Comparison of ENCODE assay signal across 1 cellular context in the genomic region with DNA sequence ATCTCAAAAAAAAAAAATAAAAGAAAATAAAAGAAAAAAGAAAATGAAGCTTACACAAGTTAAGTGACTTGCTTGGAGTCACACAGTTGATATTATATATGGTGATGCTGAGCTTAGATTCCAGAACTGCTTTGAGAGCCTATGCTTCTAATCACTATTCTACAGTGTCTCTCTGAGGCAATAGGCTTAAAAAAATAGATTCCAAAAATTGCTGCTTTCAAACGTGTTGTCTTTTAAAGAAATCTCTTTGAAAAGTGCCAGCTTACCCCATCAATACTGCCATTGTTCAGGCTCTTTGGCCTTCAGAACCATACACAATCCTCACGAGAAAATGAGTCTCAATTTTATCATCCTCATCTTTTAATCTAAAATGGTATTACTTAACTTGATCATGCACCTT.
TF ChIP-seq lines count a peak whose summit lies in the region.

No MANE protein-coding gene starts in this region.

TF ChIP-seq in HepG2, 621 proteins besides CTCF, POLR2A, EP300 and RAD21 (continued from another document):
- TF ChIP-seq, protein P1, sequence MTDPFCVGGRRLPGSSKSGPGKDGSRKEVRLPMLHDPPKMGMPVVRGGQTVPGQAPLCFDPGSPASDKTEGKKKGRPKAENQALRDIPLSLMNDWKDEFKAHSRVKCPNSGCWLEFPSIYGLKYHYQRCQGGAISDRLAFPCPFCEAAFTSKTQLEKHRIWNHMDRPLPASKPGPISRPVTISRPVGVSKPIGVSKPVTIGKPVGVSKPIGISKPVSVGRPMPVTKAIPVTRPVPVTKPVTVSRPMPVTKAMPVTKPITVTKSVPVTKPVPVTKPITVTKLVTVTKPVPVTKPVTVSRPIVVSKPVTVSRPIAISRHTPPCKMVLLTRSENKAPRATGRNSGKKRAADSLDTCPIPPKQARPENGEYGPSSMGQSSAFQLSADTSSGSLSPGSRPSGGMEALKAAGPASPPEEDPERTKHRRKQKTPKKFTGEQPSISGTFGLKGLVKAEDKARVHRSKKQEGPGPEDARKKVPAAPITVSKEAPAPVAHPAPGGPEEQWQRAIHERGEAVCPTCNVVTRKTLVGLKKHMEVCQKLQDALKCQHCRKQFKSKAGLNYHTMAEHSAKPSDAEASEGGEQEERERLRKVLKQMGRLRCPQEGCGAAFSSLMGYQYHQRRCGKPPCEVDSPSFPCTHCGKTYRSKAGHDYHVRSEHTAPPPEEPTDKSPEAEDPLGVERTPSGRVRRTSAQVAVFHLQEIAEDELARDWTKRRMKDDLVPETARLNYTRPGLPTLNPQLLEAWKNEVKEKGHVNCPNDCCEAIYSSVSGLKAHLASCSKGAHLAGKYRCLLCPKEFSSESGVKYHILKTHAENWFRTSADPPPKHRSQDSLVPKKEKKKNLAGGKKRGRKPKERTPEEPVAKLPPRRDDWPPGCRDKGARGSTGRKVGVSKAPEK (CRISPR knock-in tag; IDR thresholded peaks at IDR 0.05; ENCODE audit: borderline replicate concordance) = no peak
- TF ChIP-seq, protein P2, sequence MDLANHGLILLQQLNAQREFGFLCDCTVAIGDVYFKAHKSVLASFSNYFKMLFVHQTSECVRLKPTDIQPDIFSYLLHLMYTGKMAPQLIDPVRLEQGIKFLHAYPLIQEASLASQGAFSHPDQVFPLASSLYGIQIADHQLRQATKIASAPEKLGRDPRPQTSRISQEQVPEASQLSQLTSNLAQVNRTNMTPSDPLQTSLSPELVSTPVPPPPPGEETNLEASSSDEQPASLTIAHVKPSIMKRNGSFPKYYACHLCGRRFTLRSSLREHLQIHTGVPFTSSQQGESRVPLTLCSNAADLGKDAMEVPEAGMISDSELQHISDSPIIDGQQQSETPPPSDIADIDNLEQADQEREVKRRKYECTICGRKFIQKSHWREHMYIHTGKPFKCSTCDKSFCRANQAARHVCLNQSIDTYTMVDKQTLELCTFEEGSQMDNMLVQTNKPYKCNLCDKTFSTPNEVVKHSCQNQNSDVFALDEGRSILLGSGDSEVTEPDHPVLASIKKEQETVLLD (CRISPR knock-in tag; IDR thresholded peaks at IDR 0.05; ENCODE audit: low read depth) = no peak
- TF ChIP-seq HNRNPL (IDR thresholded peaks at IDR 0.05; ENCODE audit: low read depth, low read length) (no peak), KMT2B (CRISPR knock-in tag; IDR thresholded peaks at IDR 0.05) (no peak), ZSCAN29 (CRISPR knock-in tag; conservative IDR thresholded peaks at IDR 0.05) (no peak), SYNCRIP (IDR thresholded peaks at IDR 0.05; ENCODE audit: insufficient read depth, low read depth, low read length) (no peak), ZNF83 (CRISPR knock-in tag; IDR thresholded peaks at IDR 0.05; ENCODE audit: borderline replicate concordance) (no peak), CREM (IDR thresholded peaks at IDR 0.05) (no peak), CREM (CRISPR knock-in tag; IDR thresholded peaks at IDR 0.05) (no peak)
- TF ChIP-seq, protein P3, sequence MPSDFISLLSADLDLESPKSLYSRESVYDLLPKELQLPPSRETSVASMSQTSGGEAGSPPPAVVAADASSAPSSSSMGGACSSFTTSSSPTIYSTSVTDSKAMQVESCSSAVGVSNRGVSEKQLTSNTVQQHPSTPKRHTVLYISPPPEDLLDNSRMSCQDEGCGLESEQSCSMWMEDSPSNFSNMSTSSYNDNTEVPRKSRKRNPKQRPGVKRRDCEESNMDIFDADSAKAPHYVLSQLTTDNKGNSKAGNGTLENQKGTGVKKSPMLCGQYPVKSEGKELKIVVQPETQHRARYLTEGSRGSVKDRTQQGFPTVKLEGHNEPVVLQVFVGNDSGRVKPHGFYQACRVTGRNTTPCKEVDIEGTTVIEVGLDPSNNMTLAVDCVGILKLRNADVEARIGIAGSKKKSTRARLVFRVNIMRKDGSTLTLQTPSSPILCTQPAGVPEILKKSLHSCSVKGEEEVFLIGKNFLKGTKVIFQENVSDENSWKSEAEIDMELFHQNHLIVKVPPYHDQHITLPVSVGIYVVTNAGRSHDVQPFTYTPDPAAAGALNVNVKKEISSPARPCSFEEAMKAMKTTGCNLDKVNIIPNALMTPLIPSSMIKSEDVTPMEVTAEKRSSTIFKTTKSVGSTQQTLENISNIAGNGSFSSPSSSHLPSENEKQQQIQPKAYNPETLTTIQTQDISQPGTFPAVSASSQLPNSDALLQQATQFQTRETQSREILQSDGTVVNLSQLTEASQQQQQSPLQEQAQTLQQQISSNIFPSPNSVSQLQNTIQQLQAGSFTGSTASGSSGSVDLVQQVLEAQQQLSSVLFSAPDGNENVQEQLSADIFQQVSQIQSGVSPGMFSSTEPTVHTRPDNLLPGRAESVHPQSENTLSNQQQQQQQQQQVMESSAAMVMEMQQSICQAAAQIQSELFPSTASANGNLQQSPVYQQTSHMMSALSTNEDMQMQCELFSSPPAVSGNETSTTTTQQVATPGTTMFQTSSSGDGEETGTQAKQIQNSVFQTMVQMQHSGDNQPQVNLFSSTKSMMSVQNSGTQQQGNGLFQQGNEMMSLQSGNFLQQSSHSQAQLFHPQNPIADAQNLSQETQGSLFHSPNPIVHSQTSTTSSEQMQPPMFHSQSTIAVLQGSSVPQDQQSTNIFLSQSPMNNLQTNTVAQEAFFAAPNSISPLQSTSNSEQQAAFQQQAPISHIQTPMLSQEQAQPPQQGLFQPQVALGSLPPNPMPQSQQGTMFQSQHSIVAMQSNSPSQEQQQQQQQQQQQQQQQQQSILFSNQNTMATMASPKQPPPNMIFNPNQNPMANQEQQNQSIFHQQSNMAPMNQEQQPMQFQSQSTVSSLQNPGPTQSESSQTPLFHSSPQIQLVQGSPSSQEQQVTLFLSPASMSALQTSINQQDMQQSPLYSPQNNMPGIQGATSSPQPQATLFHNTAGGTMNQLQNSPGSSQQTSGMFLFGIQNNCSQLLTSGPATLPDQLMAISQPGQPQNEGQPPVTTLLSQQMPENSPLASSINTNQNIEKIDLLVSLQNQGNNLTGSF (CRISPR knock-in tag; IDR thresholded peaks at IDR 0.05) = no peak
- TF ChIP-seq, protein P4, sequence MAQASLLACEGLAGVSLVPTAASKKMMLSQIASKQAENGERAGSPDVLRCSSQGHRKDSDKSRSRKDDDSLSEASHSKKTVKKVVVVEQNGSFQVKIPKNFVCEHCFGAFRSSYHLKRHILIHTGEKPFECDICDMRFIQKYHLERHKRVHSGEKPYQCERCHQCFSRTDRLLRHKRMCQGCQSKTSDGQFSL (CRISPR knock-in tag; IDR thresholded peaks at IDR 0.05) = no peak
TF ChIP-seq in HepG2: peak in this region for 0.
